ENCODE assay signal across 2 cellular contexts in the genomic region with DNA sequence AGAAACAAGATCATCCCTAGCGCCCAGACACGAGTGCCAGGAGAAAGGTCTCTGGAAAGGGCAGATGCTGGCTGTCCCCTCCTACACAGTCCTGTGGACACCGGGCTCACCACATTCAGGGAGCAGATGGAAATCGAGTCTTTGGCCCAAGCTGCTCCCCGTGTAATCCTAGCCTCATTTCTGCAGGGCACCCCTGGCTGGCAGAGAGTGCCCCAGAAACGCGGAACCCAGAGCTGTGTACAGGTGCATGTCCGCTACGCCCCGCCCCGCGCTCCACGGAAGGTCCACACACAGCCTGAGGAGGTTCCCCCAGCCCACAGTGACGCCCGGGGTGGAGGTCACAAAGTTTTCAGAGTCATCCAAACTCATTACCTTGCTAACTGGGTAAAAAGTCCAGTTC.
TF ChIP-seq lines count a peak whose summit lies in the region.

No MANE protein-coding gene starts in this region.

TF ChIP-seq in SK-N-SH, 30 proteins besides CTCF, POLR2A, EP300 and RAD21 (continued from another document):
- TF ChIP-seq, protein P1, sequence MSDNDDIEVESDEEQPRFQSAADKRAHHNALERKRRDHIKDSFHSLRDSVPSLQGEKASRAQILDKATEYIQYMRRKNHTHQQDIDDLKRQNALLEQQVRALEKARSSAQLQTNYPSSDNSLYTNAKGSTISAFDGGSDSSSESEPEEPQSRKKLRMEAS (IDR thresholded peaks at IDR 0.05; ENCODE audit: low read depth), result no peak
- TF ChIP-seq POLR2AphosphoS5 (IDR thresholded peaks at IDR 0.05; ENCODE audit: low read depth, low read length) (no peak), GABPA (IDR thresholded peaks at IDR 0.05; ENCODE audit: low read depth) (no peak), GATA2 (CRISPR knock-in tag; IDR thresholded peaks at IDR 0.05) (no peak), JUND (IDR thresholded peaks at IDR 0.05) (no peak), FOXJ3 (CRISPR knock-in tag; IDR thresholded peaks at IDR 0.05) (no peak)
- TF ChIP-seq, protein P2, sequence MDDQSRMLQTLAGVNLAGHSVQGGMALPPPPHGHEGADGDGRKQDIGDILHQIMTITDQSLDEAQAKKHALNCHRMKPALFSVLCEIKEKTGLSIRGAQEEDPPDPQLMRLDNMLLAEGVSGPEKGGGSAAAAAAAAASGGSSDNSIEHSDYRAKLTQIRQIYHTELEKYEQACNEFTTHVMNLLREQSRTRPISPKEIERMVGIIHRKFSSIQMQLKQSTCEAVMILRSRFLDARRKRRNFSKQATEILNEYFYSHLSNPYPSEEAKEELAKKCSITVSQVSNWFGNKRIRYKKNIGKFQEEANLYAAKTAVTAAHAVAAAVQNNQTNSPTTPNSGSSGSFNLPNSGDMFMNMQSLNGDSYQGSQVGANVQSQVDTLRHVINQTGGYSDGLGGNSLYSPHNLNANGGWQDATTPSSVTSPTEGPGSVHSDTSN (IDR thresholded peaks at IDR 0.05), result no peak
- TF ChIP-seq, protein P3, sequence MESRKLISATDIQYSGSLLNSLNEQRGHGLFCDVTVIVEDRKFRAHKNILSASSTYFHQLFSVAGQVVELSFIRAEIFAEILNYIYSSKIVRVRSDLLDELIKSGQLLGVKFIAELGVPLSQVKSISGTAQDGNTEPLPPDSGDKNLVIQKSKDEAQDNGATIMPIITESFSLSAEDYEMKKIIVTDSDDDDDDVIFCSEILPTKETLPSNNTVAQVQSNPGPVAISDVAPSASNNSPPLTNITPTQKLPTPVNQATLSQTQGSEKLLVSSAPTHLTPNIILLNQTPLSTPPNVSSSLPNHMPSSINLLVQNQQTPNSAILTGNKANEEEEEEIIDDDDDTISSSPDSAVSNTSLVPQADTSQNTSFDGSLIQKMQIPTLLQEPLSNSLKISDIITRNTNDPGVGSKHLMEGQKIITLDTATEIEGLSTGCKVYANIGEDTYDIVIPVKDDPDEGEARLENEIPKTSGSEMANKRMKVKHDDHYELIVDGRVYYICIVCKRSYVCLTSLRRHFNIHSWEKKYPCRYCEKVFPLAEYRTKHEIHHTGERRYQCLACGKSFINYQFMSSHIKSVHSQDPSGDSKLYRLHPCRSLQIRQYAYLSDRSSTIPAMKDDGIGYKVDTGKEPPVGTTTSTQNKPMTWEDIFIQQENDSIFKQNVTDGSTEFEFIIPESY (IDR thresholded peaks at IDR 0.05; ENCODE audit: borderline replicate concordance, low read depth), result no peak

TF ChIP-seq in SK-N-SH treated with all-trans-retinoic acid at 6 μM for 48 hours, 23 proteins besides CTCF, POLR2A, EP300 and RAD21 (continued from another document):
- TF ChIP-seq ZNF8 (CRISPR knock-in tag; IDR thresholded peaks at IDR 0.05), result no peak
- TF ChIP-seq ISL1 (CRISPR knock-in tag; IDR thresholded peaks at IDR 0.05), result no peak
- TF ChIP-seq OSR1 (CRISPR knock-in tag; IDR thresholded peaks at IDR 0.05), result no peak
- TF ChIP-seq ZC3H10 (CRISPR knock-in tag; IDR thresholded peaks at IDR 0.05), result no peak
- TF ChIP-seq SNAI2 (CRISPR knock-in tag; IDR thresholded peaks at IDR 0.05), result no peak
- TF ChIP-seq, protein P4, sequence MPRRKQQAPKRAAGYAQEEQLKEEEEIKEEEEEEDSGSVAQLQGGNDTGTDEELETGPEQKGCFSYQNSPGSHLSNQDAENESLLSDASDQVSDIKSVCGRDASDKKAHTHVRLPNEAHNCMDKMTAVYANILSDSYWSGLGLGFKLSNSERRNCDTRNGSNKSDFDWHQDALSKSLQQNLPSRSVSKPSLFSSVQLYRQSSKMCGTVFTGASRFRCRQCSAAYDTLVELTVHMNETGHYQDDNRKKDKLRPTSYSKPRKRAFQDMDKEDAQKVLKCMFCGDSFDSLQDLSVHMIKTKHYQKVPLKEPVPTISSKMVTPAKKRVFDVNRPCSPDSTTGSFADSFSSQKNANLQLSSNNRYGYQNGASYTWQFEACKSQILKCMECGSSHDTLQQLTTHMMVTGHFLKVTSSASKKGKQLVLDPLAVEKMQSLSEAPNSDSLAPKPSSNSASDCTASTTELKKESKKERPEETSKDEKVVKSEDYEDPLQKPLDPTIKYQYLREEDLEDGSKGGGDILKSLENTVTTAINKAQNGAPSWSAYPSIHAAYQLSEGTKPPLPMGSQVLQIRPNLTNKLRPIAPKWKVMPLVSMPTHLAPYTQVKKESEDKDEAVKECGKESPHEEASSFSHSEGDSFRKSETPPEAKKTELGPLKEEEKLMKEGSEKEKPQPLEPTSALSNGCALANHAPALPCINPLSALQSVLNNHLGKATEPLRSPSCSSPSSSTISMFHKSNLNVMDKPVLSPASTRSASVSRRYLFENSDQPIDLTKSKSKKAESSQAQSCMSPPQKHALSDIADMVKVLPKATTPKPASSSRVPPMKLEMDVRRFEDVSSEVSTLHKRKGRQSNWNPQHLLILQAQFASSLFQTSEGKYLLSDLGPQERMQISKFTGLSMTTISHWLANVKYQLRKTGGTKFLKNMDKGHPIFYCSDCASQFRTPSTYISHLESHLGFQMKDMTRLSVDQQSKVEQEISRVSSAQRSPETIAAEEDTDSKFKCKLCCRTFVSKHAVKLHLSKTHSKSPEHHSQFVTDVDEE (CRISPR knock-in tag; IDR thresholded peaks at IDR 0.05), result no peak
- TF ChIP-seq, protein P5, sequence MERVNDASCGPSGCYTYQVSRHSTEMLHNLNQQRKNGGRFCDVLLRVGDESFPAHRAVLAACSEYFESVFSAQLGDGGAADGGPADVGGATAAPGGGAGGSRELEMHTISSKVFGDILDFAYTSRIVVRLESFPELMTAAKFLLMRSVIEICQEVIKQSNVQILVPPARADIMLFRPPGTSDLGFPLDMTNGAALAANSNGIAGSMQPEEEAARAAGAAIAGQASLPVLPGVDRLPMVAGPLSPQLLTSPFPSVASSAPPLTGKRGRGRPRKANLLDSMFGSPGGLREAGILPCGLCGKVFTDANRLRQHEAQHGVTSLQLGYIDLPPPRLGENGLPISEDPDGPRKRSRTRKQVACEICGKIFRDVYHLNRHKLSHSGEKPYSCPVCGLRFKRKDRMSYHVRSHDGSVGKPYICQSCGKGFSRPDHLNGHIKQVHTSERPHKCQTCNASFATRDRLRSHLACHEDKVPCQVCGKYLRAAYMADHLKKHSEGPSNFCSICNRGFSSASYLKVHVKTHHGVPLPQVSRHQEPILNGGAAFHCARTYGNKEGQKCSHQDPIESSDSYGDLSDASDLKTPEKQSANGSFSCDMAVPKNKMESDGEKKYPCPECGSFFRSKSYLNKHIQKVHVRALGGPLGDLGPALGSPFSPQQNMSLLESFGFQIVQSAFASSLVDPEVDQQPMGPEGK (CRISPR knock-in tag; IDR thresholded peaks at IDR 0.05; ENCODE audit: borderline replicate concordance), result no peak
- no peak for TF ChIP-seq ZNF70 (CRISPR knock-in tag; IDR thresholded peaks at IDR 0.05)
- no peak for TF ChIP-seq ESRRG (CRISPR knock-in tag; IDR thresholded peaks at IDR 0.05)
